ENCODE assay signal across 1 cellular context in the genomic region with DNA sequence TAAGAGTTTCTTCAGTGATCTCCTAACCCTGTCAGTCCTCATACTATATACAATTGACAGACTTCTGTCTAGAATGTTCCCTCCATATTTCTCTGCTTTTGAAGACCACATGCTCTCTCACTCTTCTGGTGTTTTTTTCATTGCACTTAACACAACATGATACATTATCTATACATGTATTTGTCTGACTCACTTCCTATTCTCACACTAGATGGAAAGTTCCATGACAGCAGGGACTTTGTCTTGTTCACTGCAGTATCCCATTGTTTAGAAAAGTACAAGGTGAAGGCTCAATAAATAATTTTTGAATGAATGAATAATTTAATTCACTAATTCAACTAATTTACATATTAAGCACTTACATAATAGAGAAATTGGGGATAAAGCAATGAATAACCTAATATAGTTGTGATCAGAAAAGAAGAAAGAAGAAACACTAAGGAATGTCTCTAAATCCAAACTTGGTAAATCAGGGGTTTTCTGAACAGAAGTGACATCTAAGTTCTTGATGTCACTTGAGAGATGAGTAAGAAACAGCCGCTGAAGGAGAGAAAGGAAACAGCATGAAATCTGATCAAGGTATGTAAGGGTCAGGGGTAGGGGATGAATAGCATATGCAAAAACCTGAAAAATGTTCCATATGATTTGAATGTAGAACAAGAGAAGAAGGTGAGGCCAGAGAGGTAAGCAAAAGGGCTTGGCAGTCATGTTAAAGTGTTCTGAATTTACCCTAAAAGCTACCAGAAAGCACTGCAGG.
TF ChIP-seq lines count a peak whose summit lies in the region.

No MANE protein-coding gene starts in this region.

TF ChIP-seq in IMR-90, 13 proteins besides CTCF, POLR2A, EP300 and RAD21 (continued from another document):
- TF ChIP-seq, protein P1, sequence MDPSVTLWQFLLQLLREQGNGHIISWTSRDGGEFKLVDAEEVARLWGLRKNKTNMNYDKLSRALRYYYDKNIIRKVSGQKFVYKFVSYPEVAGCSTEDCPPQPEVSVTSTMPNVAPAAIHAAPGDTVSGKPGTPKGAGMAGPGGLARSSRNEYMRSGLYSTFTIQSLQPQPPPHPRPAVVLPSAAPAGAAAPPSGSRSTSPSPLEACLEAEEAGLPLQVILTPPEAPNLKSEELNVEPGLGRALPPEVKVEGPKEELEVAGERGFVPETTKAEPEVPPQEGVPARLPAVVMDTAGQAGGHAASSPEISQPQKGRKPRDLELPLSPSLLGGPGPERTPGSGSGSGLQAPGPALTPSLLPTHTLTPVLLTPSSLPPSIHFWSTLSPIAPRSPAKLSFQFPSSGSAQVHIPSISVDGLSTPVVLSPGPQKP (IDR thresholded peaks at IDR 0.05; ENCODE audit: borderline replicate concordance, low read depth, low read length): no peak
- no peak for TF ChIP-seq MAFK (IDR thresholded peaks at IDR 0.05; ENCODE audit: low read depth, low read length)
